ENCODE assay signal across 17 cellular contexts in the genomic region with DNA sequence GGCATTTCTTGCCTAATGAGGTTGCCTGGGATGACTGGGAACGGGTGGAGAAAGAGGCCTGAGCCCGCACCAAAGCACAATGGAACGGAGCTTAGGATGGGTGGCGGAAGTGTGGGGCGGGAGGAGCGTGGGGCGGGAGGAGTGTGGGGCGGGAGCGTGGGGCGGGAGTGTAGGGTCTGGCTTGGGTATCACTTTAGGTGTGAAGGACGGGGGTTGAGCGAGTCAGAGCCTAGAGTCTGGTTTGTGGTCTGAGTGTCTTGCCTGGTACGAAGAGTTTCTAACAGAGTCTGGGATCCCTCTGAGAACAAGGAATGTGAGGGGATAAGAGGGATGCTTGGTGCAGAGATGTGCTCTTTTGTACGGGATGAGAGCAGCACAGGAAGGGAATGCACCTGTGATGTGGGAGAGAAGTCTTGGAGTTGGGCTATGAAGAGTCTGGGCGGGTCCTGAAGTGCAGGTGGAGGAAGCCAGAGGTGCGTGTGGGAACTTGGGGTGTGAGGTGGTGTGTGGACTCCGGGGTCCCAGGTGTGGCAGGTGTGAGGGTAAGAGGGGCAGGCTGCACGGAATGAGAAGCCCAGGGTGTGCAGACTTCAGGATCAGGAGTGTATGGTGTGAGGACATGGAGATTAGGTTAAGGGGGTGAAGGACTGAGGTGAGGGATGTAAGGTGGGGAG. TPM values are rescaled to one million over a fixed set of nuclear protein-coding genes. Genes with fewer than 3 reads are reported as not detected.
DNase-seq lines count a peak whose midpoint lies in the region; ATAC-seq, FAIRE-seq and TF ChIP-seq lines count a peak whose summit lies in the region.
"Had no signal": no experiment of that assay in that cellular context is flagged by ENCODE, and none has a peak within 500 bp of the region (broad histone marks: within the 10 kb centered on the region; RNA-seq: fewer than 3 reads in every experiment).

No MANE protein-coding gene starts in this region.

- H4K8ac ChIP-seq in H9 (replicated peaks; ENCODE audit: insufficient read length, low read depth, low read length) = no peak overlapping the region

- H4K5ac ChIP-seq in H9 (ENCODE audit: insufficient read length, low read depth, low read length) = no peak overlapping the region

- H3K4me1 ChIP-seq in CD8-positive, alpha-beta T cell (ENCODE audit: insufficient read depth, low read length) = peaks cover 10% of the 10 kb centered on the region
- H3K4me1 ChIP-seq in H9 (ENCODE audit: insufficient read depth, low read length) (no peaks in the 10 kb centered on the region), astrocyte (ENCODE audit: insufficient read depth, low read length) (peaks cover 4% of the 10 kb centered on the region)

- H2AFZ ChIP-seq in H9 (ENCODE audit: low read length) (no peak overlapping the region), astrocyte (ENCODE audit: low read depth, low read length) (no peak overlapping the region)
- H2AFZ ChIP-seq: hepatocyte had no signal

- peaks cover 2% of the 10 kb centered on the region for H3K36me3 Mint-ChIP-seq in CD8-positive, alpha-beta T cell
- H3K36me3 Mint-ChIP-seq in H9 (ENCODE audit: insufficient read depth in 1 of 3, low read depth in 3 of 3) = no peaks in the 10 kb centered on the region
- peaks cover 5% of the 10 kb centered on the region for H3K36me3 Mint-ChIP-seq in astrocyte (ENCODE audit: low read depth, unreplicated experiment)
- no peaks in the 10 kb centered on the region for H3K36me3 Mint-ChIP-seq in nephron (ENCODE audit: low read depth)

- no peaks in the 10 kb centered on the region for H3K79me1 ChIP-seq in H9 (ENCODE audit: insufficient read depth, low read depth, low read length, poor library complexity, severe bottlenecking)

- H3K27me3 Mint-ChIP-seq in CD8-positive, alpha-beta T cell (ENCODE audit: low read depth) = no peaks in the 10 kb centered on the region
- H3K27me3 Mint-ChIP-seq in H9 (ENCODE audit: low read depth) = peaks cover 43% of the 10 kb centered on the region
- peaks cover 40% of the 10 kb centered on the region for H3K27me3 Mint-ChIP-seq in astrocyte (ENCODE audit: low read depth, unreplicated experiment)
- peaks cover 32% of the 10 kb centered on the region for H3K27me3 Mint-ChIP-seq in nephron (ENCODE audit: low read depth)

- H2BK120ac ChIP-seq in H9 (ENCODE audit: low read depth, low read length, poor library complexity, severe bottlenecking) = no peak overlapping the region

- H3K36me3 ChIP-seq in CD8-positive, alpha-beta T cell (ENCODE audit: insufficient read depth, low read length) = no peaks in the 10 kb centered on the region
- no peaks in the 10 kb centered on the region for H3K36me3 ChIP-seq in astrocyte (ENCODE audit: insufficient read depth, low read length)
- H3K36me3 ChIP-seq: upper lobe of right lung had no signal

- no peak overlapping the region for H3K56ac ChIP-seq in H9 (ENCODE audit: insufficient read length, low read depth, low read length)

- H4K91ac ChIP-seq in H9 (ENCODE audit: insufficient read length, low read depth, low read length) = no peak overlapping the region

- H2BK15ac ChIP-seq in H9 (ENCODE audit: low read depth, low read length) = no peak overlapping the region

- H3T11ph ChIP-seq in H9 (ENCODE audit: low read length) = no peak overlapping the region

- H3K9me3 Mint-ChIP-seq in CD8-positive, alpha-beta T cell = no peaks in the 10 kb centered on the region
- H3K9me3 Mint-ChIP-seq in H9 (no peaks in the 10 kb centered on the region), astrocyte (ENCODE audit: unreplicated experiment) (peaks cover under 1% of the 10 kb centered on the region), nephron (no peaks in the 10 kb centered on the region)

- H3K14ac ChIP-seq in H9 (ENCODE audit: insufficient read depth, low read length) = no peak overlapping the region

- no peaks in the 10 kb centered on the region for H3K27me3 ChIP-seq in CD8-positive, alpha-beta T cell (ENCODE audit: insufficient read depth, low read length)
- no peaks in the 10 kb centered on the region for H3K27me3 ChIP-seq in H9 (ENCODE audit: insufficient read depth, low read length)
- peaks cover 28% of the 10 kb centered on the region for H3K27me3 ChIP-seq in astrocyte (ENCODE audit: insufficient read depth, low read length)
- H3K27me3 ChIP-seq: hepatocyte, upper lobe of right lung had no signal

- POLR2A ChIA-PET in CD8-positive, alpha-beta T cell (lab: Charles Lee) = no interaction called here

- TF ChIP-seq CTCF in CD8-positive, alpha-beta T cell (IDR thresholded peaks at IDR 0.05) = no peak
- TF ChIP-seq CTCF in H9 (conservative IDR thresholded peaks at IDR 0.05) = no peak
- TF ChIP-seq CTCF in astrocyte (IDR thresholded peaks at IDR 0.05; ENCODE audit: insufficient read depth, low read depth, low read length) = no peak
- TF ChIP-seq CTCF in nephron (IDR thresholded peaks at IDR 0.05; ENCODE audit: unreplicated experiment in 3 of 3) = no peak

- DNase-seq in CD8-positive, alpha-beta T cell = peak in 1 of 7 experiments; percentile 18
- DNase-seq in H9 (no peak), astrocyte (ENCODE audit: low read depth) (no peak), GOT3 (lab: John Stamatoyannopoulos, UW) (no peak), C1 segment of cervical spinal cord (lab: John Stamatoyannopoulos, UW) (no peak)
- DNase-seq: anterior cingulate cortex, dermis blood vessel endothelial cell, GF-D8, NCI-H1048, NCI-H2171 had no signal

- H3K18ac ChIP-seq in H9 (ENCODE audit: insufficient read length, low read depth, low read length) = no peak overlapping the region

- no peak overlapping the region for H2BK20ac ChIP-seq in H9 (ENCODE audit: low read depth, low read length, poor library complexity, severe bottlenecking)

- H3K4me2 ChIP-seq in H9 (ENCODE audit: insufficient read depth, insufficient read length, low read length) (no peak overlapping the region), astrocyte (ENCODE audit: low read length) (no peak overlapping the region)
- H3K4me2 ChIP-seq: hepatocyte had no signal

- H3K79me2 ChIP-seq in H9 (ENCODE audit: insufficient read depth, low read length) = no peaks in the 10 kb centered on the region
- H3K79me2 ChIP-seq in astrocyte (ENCODE audit: insufficient read depth, low read length) = no peaks in the 10 kb centered on the region
- H3K79me2 ChIP-seq: hepatocyte had no signal

- CTCF ChIA-PET in CD8-positive, alpha-beta T cell (lab: Charles Lee) = interaction anchor here (0.8 kb wide), 1 partner anchor 36 kb away, joined by 3 read pairs; the partner anchor contains the start of gene SCO2

- no peak for ATAC-seq in CD8-positive, alpha-beta T cell
- ATAC-seq in HG03442 (IDR thresholded peaks at IDR 0.05; ENCODE audit: unreplicated experiment) (no peak), GM18502 (IDR thresholded peaks at IDR 0.05; ENCODE audit: poor library complexity, unreplicated experiment) (no peak)
- ATAC-seq: Right ventricle myocardium inferior had no signal

- H4K20me1 ChIP-seq in H9 (ENCODE audit: control insufficient read depth, insufficient read depth, insufficient read length) (no peaks in the 10 kb centered on the region), astrocyte (ENCODE audit: insufficient read depth, low read length) (no peaks in the 10 kb centered on the region)

- no peaks in the 10 kb centered on the region for H3K23me2 ChIP-seq in H9 (ENCODE audit: insufficient read length, low read depth, low read length, poor library complexity, severe bottlenecking)

- H3K4me3 Mint-ChIP-seq in CD8-positive, alpha-beta T cell = peak overlapping the region; percentile 30
- H3K4me3 Mint-ChIP-seq in H9 = peak overlapping the region; percentile 8 to 57; a peak in 3 of 5 replicates
- peak overlapping the region; percentile 75 for H3K4me3 Mint-ChIP-seq in astrocyte (ENCODE audit: unreplicated experiment)
- H3K4me3 Mint-ChIP-seq in nephron = peak overlapping the region; percentile 74 to 77 (median 75)

- no CpG with 5 or more reads among the region's 18 CpGs for WGBS in H9 (ENCODE audit: extremely low coverage, insufficient read length, low lambda C conversion rate)

- no peak overlapping the region for H3K27ac ChIP-seq in CD8-positive, alpha-beta T cell (ENCODE audit: low read depth, low read length)
- H3K27ac ChIP-seq in H9 (ENCODE audit: insufficient read length, low read depth, low read length) = no peak overlapping the region
- no peak overlapping the region for H3K27ac ChIP-seq in astrocyte (ENCODE audit: low read depth, low read length)
- H3K27ac ChIP-seq: hepatocyte, upper lobe of right lung had no signal

- no peak overlapping the region for H3K4me3 ChIP-seq in CD8-positive, alpha-beta T cell (ENCODE audit: low read depth, low read length)
- no peak overlapping the region for H3K4me3 ChIP-seq in astrocyte (ENCODE audit: insufficient read depth, low read depth, low read length)
- H3K4me3 ChIP-seq: hepatocyte, upper lobe of right lung had no signal

- H2BK12ac ChIP-seq in H9 (ENCODE audit: insufficient read length, low read depth, low read length) = no peak overlapping the region

- intact Hi-C loops in CD8-positive, alpha-beta T cell (cut with DNase I, micrococcal nuclease) = loop anchor here (1.0 to 2.0 kb wide), 10 partner anchors 13 to 67 kb away; partner anchors contain the start of genes NCAPH2 (in 2 of the 2), ARSA (in 1 of the 2), KLHDC7B (in 1 of the 2) and MAPK8IP2 (in 1 of the 2)

- H3K9ac ChIP-seq in H9 (ENCODE audit: extremely low read depth, insufficient read length, low read length) (no peak overlapping the region), astrocyte (ENCODE audit: low read length) (no peak overlapping the region)

- H2BK5ac ChIP-seq in H9 (ENCODE audit: insufficient read length, low read length) = no peak overlapping the region

- no peak overlapping the region for H2AK5ac ChIP-seq in H9 (ENCODE audit: insufficient read length, low read length)

- H3K23ac ChIP-seq in H9 (ENCODE audit: insufficient read length, low read depth, low read length) = no peak overlapping the region

- peaks cover 20% of the 10 kb centered on the region for H3K4me1 Mint-ChIP-seq in CD8-positive, alpha-beta T cell (ENCODE audit: low read depth)
- H3K4me1 Mint-ChIP-seq in H9 = peaks cover 9 to 10% of the 10 kb centered on the region in 2 experiments
- peaks cover 5% of the 10 kb centered on the region for H3K4me1 Mint-ChIP-seq in astrocyte (ENCODE audit: low read depth, unreplicated experiment)
- H3K4me1 Mint-ChIP-seq in nephron = peaks cover 11% of the 10 kb centered on the region

- peak overlapping the region; percentile 62 for H3K27ac Mint-ChIP-seq in CD8-positive, alpha-beta T cell
- H3K27ac Mint-ChIP-seq in H9 (no peak overlapping the region; a peak in 2 of 7 replicates), astrocyte (ENCODE audit: unreplicated experiment) (peak overlapping the region; percentile 76), nephron (peak overlapping the region in 2 of 3 experiments; percentile 24 to 33)

- H3K4ac ChIP-seq in H9 (ENCODE audit: low read depth, low read length) = no peak overlapping the region

- no peak for FAIRE-seq in astrocyte (lab: Jason Lieb, UNC)
- FAIRE-seq: GM19239 had no signal

- H3K9me3 ChIP-seq in CD8-positive, alpha-beta T cell (ENCODE audit: low read length) = no peaks in the 10 kb centered on the region
- H3K9me3 ChIP-seq in H9 (ENCODE audit: control insufficient read depth, low read depth, low read length) = no peaks in the 10 kb centered on the region
- H3K9me3 ChIP-seq in astrocyte (ENCODE audit: insufficient read depth, low read depth, low read length) = no peaks in the 10 kb centered on the region
- H3K9me3 ChIP-seq: upper lobe of right lung had no signal

RNA-seq across cellular contexts. Expression of gene SYCE3, which starts 1.2 kb away (rescaled TPM):
- not detected for total RNA-seq in CD8-positive, alpha-beta T cell
- 0.85 and 0.97 TPM in 2 replicates for total RNA-seq in H9 (2021)
- total RNA-seq in astrocyte = not detected in 2 replicates
- total RNA-seq: dermis blood vessel endothelial cell, hepatocyte, Right ventricle myocardium inferior, upper lobe of right lung had no signal

RNA-seq across cellular contexts. Expression of gene KLHDC7B, which starts 15.8 kb away (rescaled TPM):
- total RNA-seq in CD8-positive, alpha-beta T cell = 1 to 10 TPM; 2.1 to 2.3 TPM
- total RNA-seq in H9 (2021) (not detected in 2 replicates), astrocyte (0.32 and 1.9 TPM in 2 replicates)
- total RNA-seq: dermis blood vessel endothelial cell, Right ventricle myocardium inferior had no signal

RNA-seq across cellular contexts. Expression of gene CPT1B, which starts 16.7 kb away (rescaled TPM):
- 10 to 100 TPM; 42.4 to 46.0 TPM for total RNA-seq in CD8-positive, alpha-beta T cell
- total RNA-seq in H9 (2021) (65.7 and 68.3 TPM in 2 replicates), astrocyte (26.0 and 32.7 TPM in 2 replicates)

RNA-seq across cellular contexts. Expression of gene CHKB, which starts 21.1 kb away (rescaled TPM):
- 100 to 1,000 TPM; 112 to 115 TPM for total RNA-seq in CD8-positive, alpha-beta T cell
- total RNA-seq in H9 (2021) = 64.1 and 64.9 TPM in 2 replicates
- 36.1 and 40.7 TPM in 2 replicates for total RNA-seq in astrocyte

RNA-seq across cellular contexts. Expression of gene TYMP, which starts 31.7 kb away (rescaled TPM):
- 1 to 10 TPM; 3.4 to 4.7 TPM for total RNA-seq in CD8-positive, alpha-beta T cell
- total RNA-seq in H9 (2021) (0.61 and 1.0 TPM in 2 replicates), astrocyte (3.3 and 3.7 TPM in 2 replicates)

Comparison
In these comparisons a context has a peak if more than half of its experiments do, and no peak if none do; other contexts are left out.
1. H3K27ac Mint-ChIP-seq: peak in CD8-positive, alpha-beta T cell (single experiment), astrocyte (single experiment) and nephron (2 of 3); none in H9 (0 of 3).
2. Peak in every context shown above with its lines, with median percentiles within 50 percentile points of each other: H3K4me3 Mint-ChIP-seq.